Comparison of ENCODE assay signal across 8 cellular contexts in genomic region chr17:50956750-50957523, GRCh38.
A peak's percentile ranks its signal among the peaks of the same experiment; 100 is the strongest.
DNase-seq lines count a peak whose midpoint lies in the region; ATAC-seq and TF ChIP-seq lines count a peak whose summit lies in the region.

No MANE protein-coding gene starts in this region.

- WGBS in right lobe of liver (ENCODE audit: insufficient coverage, low coverage, low lambda C conversion rate, missing lambda C conversion rate): 32% methylated on average over 10 of the region's 13 CpGs

- peaks cover 0 to 7% (median 0%) of the 10 kb centered on the region in 4 donors for H3K36me3 ChIP-seq in right lobe of liver

- no peak for TF ChIP-seq POLR2A in right lobe of liver (IDR thresholded peaks at IDR 0.05)

- TF ChIP-seq CTCF in right lobe of liver (IDR thresholded peaks at IDR 0.05): peak; percentile 48 to 74 (median 60)

- H3K27ac ChIP-seq in right lobe of liver: no peak overlapping the region

- H3K9me3 ChIP-seq in right lobe of liver: no peaks in the 10 kb centered on the region

- peak; percentile 73 for DNase-seq in COR-L47 (lab: John Stamatoyannopoulos, UW)
- peak; percentile 78 for DNase-seq in NCI-H345 (lab: John Stamatoyannopoulos, UW)
- peak; percentile 42 to 52 for DNase-seq in activated CD4-positive, alpha-beta T cell treated with anti-CD3 and anti-CD28 coated beads for 24 hours (ENCODE audit: low read depth in 2 of 2)
- peak; percentile 53 for DNase-seq in cerebellum (ENCODE audit: low spot score)
- DNase-seq in right lobe of liver: peak; percentile 60 to 71 (median 71)
- peak; percentile 42 for DNase-seq in stimulated activated CD8-positive, alpha-beta memory T cell treated with anti-CD3 and anti-CD28 coated beads, Interleukin-15, amount 100 ng/mL, for 1 hour (ENCODE audit: low read depth)

- H3K4me1 ChIP-seq in right lobe of liver: peaks cover 0 to 7% (median 0%) of the 10 kb centered on the region in 4 donors

- no peak overlapping the region for H3K4me3 ChIP-seq in right lobe of liver

- ATAC-seq in HG02642 (IDR thresholded peaks at IDR 0.05; ENCODE audit: poor library complexity, unreplicated experiment) (peak; percentile 60), right lobe of liver (peak; percentile 70 to 81 (median 74)), GM21515 (IDR thresholded peaks at IDR 0.05; ENCODE audit: unreplicated experiment) (no peak)

- intact Hi-C loops in right lobe of liver (cut with DNase I): loop anchor here (5.0 to 10.0 kb wide), 2 partner anchors 110 to 172 kb away; no protein-coding TSS in a partner anchor

- no peaks in the 10 kb centered on the region for H3K27me3 ChIP-seq in right lobe of liver
